In the genomic region with DNA sequence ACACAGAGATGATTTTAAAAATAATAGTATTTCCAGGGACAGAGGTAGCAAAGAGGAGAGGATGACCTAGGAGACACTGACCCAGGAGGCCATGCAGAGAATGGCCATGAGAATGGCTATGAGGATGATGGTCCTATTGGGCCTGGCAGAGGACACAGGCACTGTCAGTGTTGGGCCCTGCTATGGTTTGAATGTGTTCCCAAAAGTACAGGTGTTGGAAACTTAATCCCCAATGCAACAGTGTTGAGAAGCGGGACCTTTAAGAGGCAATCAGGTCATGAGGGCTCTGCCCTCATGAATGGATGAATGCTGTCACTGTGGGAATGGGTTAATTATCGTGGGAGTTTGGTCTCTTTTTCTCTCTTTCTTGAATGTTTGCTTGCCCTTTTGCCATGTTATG, we compare ENCODE assay signal across 31 cellular contexts.
"Had no signal": no experiment of that assay in that cellular context is flagged by ENCODE, and none has a peak within 500 bp of the region (broad histone marks: within the 10 kb centered on the region; RNA-seq: fewer than 3 reads in every experiment).

No MANE protein-coding gene starts in this region.

- H3K9me3 ChIP-seq: adrenal gland, body of pancreas, breast epithelium had no signal

- H3K27ac ChIP-seq: adrenal gland, body of pancreas, brain microvascular endothelial cell, breast epithelium, VCaP had no signal

- ATAC-seq: activated CD8-positive, alpha-beta T cell treated with anti-CD3 and anti-CD28 coated beads for 36 hours; activated naive CD4-positive, alpha-beta T cell treated with anti-CD3 and anti-CD28 coated beads, Interleukin-2, amount 50 U/mL, for 72 hours; activated T-cell treated with anti-CD3 and anti-CD28 coated beads, Interleukin-2, amount 50 U/mL, for 4 hours; activated T-cell treated with anti-CD3 and anti-CD28 coated beads, Interleukin-2, amount 50 U/mL, for 72 hours; activated T-helper 17 cell treated with anti-CD3 and anti-CD28 coated beads, Interleukin-2, amount 50 U/mL, for 72 hours; body of pancreas had no signal

- H3K4me3 ChIP-seq: adrenal gland, body of pancreas, breast epithelium had no signal

- H3K36me3 ChIP-seq: adrenal gland, brain microvascular endothelial cell, breast epithelium had no signal

- H3K27me3 ChIP-seq: adrenal gland, body of pancreas, brain microvascular endothelial cell, breast epithelium had no signal

- H3K4me1 ChIP-seq: adrenal gland, body of pancreas, breast epithelium had no signal

- DNase-seq: activated B cell treated with CpG ODN at 0.5 μM for 24 hours; activated CD4-positive, alpha-beta memory T cell treated with anti-CD3 and anti-CD28 coated beads for 36 hours; activated CD4-positive, alpha-beta T cell treated with anti-CD3 and anti-CD28 coated beads for 4 hours; activated CD4-positive, alpha-beta T cell treated with anti-CD3 and anti-CD28 coated beads, Interleukin-2, amount 10 ng/mL, durations not matched to agents 24 days and 14 days; activated CD4-positive, alpha-beta T cell treated with anti-CD3 and anti-CD28 coated beads, Interleukin-2, amount 50 U/mL, for 1 hour; activated CD4-positive, alpha-beta T cell treated with anti-CD3 and anti-CD28 coated beads, Interleukin-2, amount 50 U/mL, for 4 hours; activated CD4-positive, CD25-positive, alpha-beta regulatory T cell treated with anti-CD3 and anti-CD28 coated beads, Interleukin-2, amount 50 U/mL, for 72 hours; activated CD8-positive, alpha-beta memory T cell treated with anti-CD3 and anti-CD28 coated beads, Interleukin-2, amount 50 U/mL, for 4 hours; activated CD8-positive, alpha-beta T cell treated with anti-CD3 and anti-CD28 coated beads for 36 hours; activated gamma-delta T cell treated with Interleukin-2 at 50 U/mL for 16 hours; activated naive CD4-positive, alpha-beta T cell; activated naive CD4-positive, alpha-beta T cell treated with anti-CD3 and anti-CD28 coated beads for 36 hours; activated naive CD4-positive, alpha-beta T cell treated with anti-CD3 and anti-CD28 coated beads, Interleukin-2, amount 50 U/mL, for 16 hours; activated naive CD8-positive, alpha-beta T cell treated with anti-CD3 and anti-CD28 coated beads for 36 hours; activated T-cell treated with anti-CD3 and anti-CD28 coated beads for 4 hours; activated T-cell treated with anti-CD3 and anti-CD28 coated beads, Interleukin-2, amount 50 U/mL, for 1 hour; activated T-cell treated with anti-CD3 and anti-CD28 coated beads, Interleukin-2, amount 50 U/mL, for 4 hours; activated T-cell treated with anti-CD3 and anti-CD28 coated beads, Interleukin-2, amount 50 U/mL, for 72 hours; adrenal gland; amniotic stem cell; body of pancreas; brain microvascular endothelial cell; caudate nucleus; SW 1271; T-helper 1 cell; T-helper 2 cell; T-helper 9 cell had no signal
